ENCODE assay signal across 21 cellular contexts in the genomic region with DNA sequence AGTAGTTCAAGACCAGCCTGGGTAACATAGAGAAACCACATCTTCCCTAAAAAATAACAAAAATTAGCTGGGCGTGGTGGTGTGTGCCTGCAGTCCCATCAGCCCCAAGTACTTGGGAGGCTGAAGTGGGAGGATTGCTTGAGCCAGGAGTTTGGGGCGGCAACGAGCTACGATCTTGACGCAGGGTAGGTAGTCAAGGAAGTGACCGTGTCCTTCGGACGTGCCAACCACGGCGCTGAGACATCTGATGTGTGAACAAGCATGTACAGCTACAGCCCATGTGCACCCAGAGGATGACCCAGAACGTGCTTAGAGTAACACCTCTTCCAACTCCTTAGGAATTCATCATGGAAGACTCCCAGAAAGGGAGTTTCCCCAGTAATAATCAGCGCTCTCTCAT. TPM values are rescaled to one million over a fixed set of nuclear protein-coding genes. Genes with fewer than 3 reads are reported as not detected.
DNase-seq lines count a peak whose midpoint lies in the region; ATAC-seq lines count a peak whose summit lies in the region.
"Had no signal": no experiment of that assay in that cellular context is flagged by ENCODE, and none has a peak within 500 bp of the region (broad histone marks: within the 10 kb centered on the region; RNA-seq: fewer than 3 reads in every experiment).

No MANE protein-coding gene starts in this region.

- H3K27ac ChIP-seq in neuronal stem cell (replicated peaks; ENCODE audit: low read length), result no peak overlapping the region
- H3K27ac ChIP-seq: 22Rv1; BLaER1 treated with 17β-estradiol and CSF1 and Interleukin-3, amounts not matched to agents 10 nM and 100 nM had no signal

- H3K4me1 ChIP-seq in neuronal stem cell (ENCODE audit: control insufficient read depth in 2 of 2, insufficient read depth in 1 of 2, low read depth in 1 of 2, low read length in 2 of 2), result no peaks in the 10 kb centered on the region
- H3K4me1 ChIP-seq: BE2C had no signal

- H3K79me1 ChIP-seq in neuronal stem cell (ENCODE audit: low read depth, low read length), result peaks cover 6% of the 10 kb centered on the region

- H4K8ac ChIP-seq in neuronal stem cell (ENCODE audit: low read depth, low read length), result no peak overlapping the region

- no peaks in the 10 kb centered on the region for H3K9me3 ChIP-seq in neuronal stem cell (replicated peaks in 1 of 2; ENCODE audit: control insufficient read depth in 2 of 2, insufficient read depth in 1 of 2, low read depth in 1 of 2, low read length in 2 of 2)
- H3K9me3 ChIP-seq: BE2C; BLaER1 treated with 17β-estradiol and CSF1 and Interleukin-3, amounts not matched to agents 10 nM and 100 nM had no signal

- peak; percentile 56 for DNase-seq in activated effector memory CD4-positive, alpha-beta T cell treated with anti-CD3 and anti-CD28 coated beads, Interleukin-2, amount 50 U/mL, for 16 hours
- no peak for DNase-seq in activated effector memory CD4-positive, alpha-beta T cell treated with Interleukin-2 at 50 U/mL for 16 hours
- peak; percentile 25 for DNase-seq in OCI-M1 (lab: John Stamatoyannopoulos, UW)
- DNase-seq in neuronal stem cell (ENCODE audit: low spot score), result no peak
- no peak for DNase-seq in Ammon's horn (ENCODE audit: low spot score)
- no peak for DNase-seq in NCI-H2029 (lab: John Stamatoyannopoulos, UW)
- no peak for DNase-seq in OCI-M2 (lab: John Stamatoyannopoulos, UW; ENCODE audit: unreplicated experiment)
- DNase-seq: BE2C; Calu3; CD4-positive, alpha-beta memory T cell; COR-L47; DMS53; DMS79 treated with DMSO at 0.1 percent for 48 hours; GF-D8; GOT3; H7; HCEC 1CT had no signal

- H2AK5ac ChIP-seq in neuronal stem cell (ENCODE audit: low read depth, low read length), result no peak overlapping the region

- no peak overlapping the region for H2BK15ac ChIP-seq in neuronal stem cell (ENCODE audit: low read length)

- peaks cover 21 to 80% of the 10 kb centered on the region in 2 donors for H3K36me3 ChIP-seq in neuronal stem cell (replicated peaks in 1 of 2; ENCODE audit: control insufficient read depth in 2 of 2, insufficient read depth in 2 of 2, low read length in 2 of 2)

- H3K9ac ChIP-seq in neuronal stem cell (ENCODE audit: low read depth, low read length, poor library complexity), result no peak overlapping the region
- H3K9ac ChIP-seq: BLaER1 treated with 17β-estradiol and CSF1 and Interleukin-3, amounts not matched to agents 10 nM and 100 nM had no signal

- H2BK5ac ChIP-seq in neuronal stem cell (ENCODE audit: low read length), result no peak overlapping the region

- no peak overlapping the region for H2BK12ac ChIP-seq in neuronal stem cell (ENCODE audit: low read length)

- no peak overlapping the region for H2AFZ ChIP-seq in neuronal stem cell (ENCODE audit: low read length)

- H2BK120ac ChIP-seq in neuronal stem cell (ENCODE audit: low read depth, low read length), result peak overlapping the region; percentile 76

- H3K4ac ChIP-seq in neuronal stem cell (ENCODE audit: low read length), result no peak overlapping the region

- no peak overlapping the region for H3K18ac ChIP-seq in neuronal stem cell (ENCODE audit: low read length)

- no peak overlapping the region for H3K4me2 ChIP-seq in neuronal stem cell (ENCODE audit: insufficient read depth, low read length, poor library complexity, severe bottlenecking)
- H3K4me2 ChIP-seq: BLaER1 treated with 17β-estradiol and CSF1 and Interleukin-3, amounts not matched to agents 10 nM and 100 nM had no signal

- H3K27me3 ChIP-seq in neuronal stem cell (ENCODE audit: control insufficient read depth in 3 of 3, insufficient read depth in 3 of 3, low read depth in 1 of 3, low read length in 3 of 3), result no peaks in the 10 kb centered on the region
- H3K27me3 ChIP-seq: BE2C; BLaER1 treated with 17β-estradiol and CSF1 and Interleukin-3, amounts not matched to agents 10 nM and 100 nM had no signal

- H3K4me3 ChIP-seq in neuronal stem cell (ENCODE audit: low read length in 2 of 2), result no peak overlapping the region
- H3K4me3 ChIP-seq: BLaER1 treated with 17β-estradiol and CSF1 and Interleukin-3, amounts not matched to agents 10 nM and 100 nM had no signal

- no peak overlapping the region for H3K23ac ChIP-seq in neuronal stem cell (ENCODE audit: low read depth, low read length, poor library complexity)

- ATAC-seq in GM18909 (IDR thresholded peaks at IDR 0.05; ENCODE audit: poor library complexity, unreplicated experiment), result no peak

- H3K14ac ChIP-seq in neuronal stem cell (ENCODE audit: low read length), result no peak overlapping the region

- H4K91ac ChIP-seq in neuronal stem cell (ENCODE audit: low read depth, low read length, poor library complexity), result no peak overlapping the region

- WGBS in neuronal stem cell (ENCODE audit: extremely low coverage in 2 of 2, insufficient read length in 2 of 2, insufficient replicate concordance in 1 of 2), 2 donors, result no CpG with 5 or more reads among the region's 12 CpGs

RNA-seq across cellular contexts. Expression of gene RGL4, which starts 21.4 kb away (rescaled TPM):
- not detected for polyA plus RNA-seq in neuronal stem cell (2013, experiment 1 of 2)
- not detected for polyA plus RNA-seq in neuronal stem cell (2013, experiment 2 of 2)
- polyA plus RNA-seq: AG04450 had no signal

RNA-seq across cellular contexts. Expression of gene ZNF70, which starts 38.7 kb away (rescaled TPM):
- 2.8 TPM for polyA plus RNA-seq in neuronal stem cell (2013, experiment 1 of 2)
- polyA plus RNA-seq in neuronal stem cell (2013, experiment 2 of 2), result 3.0 TPM

RNA-seq across cellular contexts. Expression of gene VPREB3, which starts 42.0 kb away (rescaled TPM):
- polyA plus RNA-seq in neuronal stem cell (2013, experiment 1 of 2), result 0.35 TPM
- 0.42 TPM for polyA plus RNA-seq in neuronal stem cell (2013, experiment 2 of 2)
- polyA plus RNA-seq: AG04450 had no signal

RNA-seq across cellular contexts. Expression of gene C22orf15, which starts 50.5 kb away (rescaled TPM):
- 3.0 TPM for polyA plus RNA-seq in neuronal stem cell (2013, experiment 1 of 2)
- polyA plus RNA-seq in neuronal stem cell (2013, experiment 2 of 2), result 2.8 TPM

RNA-seq across cellular contexts. Expression of gene CHCHD10, which starts 55.5 kb away (rescaled TPM):
- polyA plus RNA-seq in neuronal stem cell (2013, experiment 1 of 2), result 84.6 TPM
- polyA plus RNA-seq in neuronal stem cell (2013, experiment 2 of 2), result 88.1 TPM

Comparison
In these comparisons a context has a peak if more than half of its experiments do, and no peak if none do; other contexts are left out.
1. DNase-seq: peak in activated effector memory CD4-positive, alpha-beta T cell treated with anti-CD3 and anti-CD28 coated beads, Interleukin-2, amount 50 U/mL, for 16 hours (single experiment) and OCI-M1 (single experiment); none in activated effector memory CD4-positive, alpha-beta T cell treated with Interleukin-2 at 50 U/mL for 16 hours (single experiment), neuronal stem cell (single experiment), Ammon's horn (single experiment), NCI-H2029 (single experiment) and OCI-M2 (single experiment).